In the genomic region with DNA sequence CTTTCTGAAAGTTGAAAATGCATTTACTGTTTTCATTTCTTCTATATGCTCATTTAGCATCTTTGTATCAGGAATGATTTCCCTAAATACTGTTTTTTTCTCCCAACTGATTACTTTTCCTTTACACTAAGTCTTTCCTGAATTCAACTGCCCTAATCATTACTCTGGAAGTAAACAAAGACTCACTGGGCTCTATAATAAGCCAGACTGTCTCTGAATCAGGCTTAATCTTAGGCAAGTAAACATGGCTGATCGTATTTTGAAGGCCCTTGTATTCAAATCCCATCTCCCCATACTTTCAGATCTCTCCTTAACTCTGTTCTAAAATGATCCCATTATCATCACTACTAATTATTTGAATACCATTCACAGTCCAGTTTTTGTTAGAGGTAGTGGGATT, we compare ENCODE assay signal across 18 cellular contexts.
"Had no signal": no experiment of that assay in that cellular context is flagged by ENCODE, and none has a peak within 500 bp of the region (broad histone marks: within the 10 kb centered on the region; RNA-seq: fewer than 3 reads in every experiment).

No MANE protein-coding gene starts in this region.

- H3K27me3 ChIP-seq: neural progenitor cell, ovary, pancreas, right atrium auricular region, right lobe of liver, sigmoid colon, spleen had no signal

- H3K4me3 ChIP-seq: neural progenitor cell, ovary, pancreas, prostate gland, psoas muscle, right atrium auricular region, right lobe of liver, sigmoid colon, skin epidermis, smooth muscle cell, spleen had no signal

- H3K36me3 ChIP-seq: neural progenitor cell, ovary, pancreas, prostate gland, right atrium auricular region, sigmoid colon had no signal

- ATAC-seq: naive thymus-derived CD4-positive, alpha-beta T cell; naive thymus-derived CD8-positive, alpha-beta T cell; natural killer cell; natural killer cell treated with Interleukin-12 subunit alpha and Interleukin-12 subunit beta and Interleukin-15 and Interleukin-18, amount 100 ng/mL, for 72 hours; psoas muscle; right cardiac atrium; right lobe of liver; sciatic nerve had no signal

- H3K27ac ChIP-seq: neural progenitor cell, ovary, parathyroid adenoma, prostate gland, psoas muscle, right atrium auricular region, right lobe of liver, sigmoid colon, skin epidermis, spleen had no signal

- H3K4me1 ChIP-seq: neural progenitor cell, psoas muscle, right atrium auricular region, right lobe of liver, spleen had no signal

- H3K9me3 ChIP-seq: ovary, pancreas, prostate gland, psoas muscle, right atrium auricular region, right lobe of liver, sigmoid colon, spleen had no signal
